In the genomic region with DNA sequence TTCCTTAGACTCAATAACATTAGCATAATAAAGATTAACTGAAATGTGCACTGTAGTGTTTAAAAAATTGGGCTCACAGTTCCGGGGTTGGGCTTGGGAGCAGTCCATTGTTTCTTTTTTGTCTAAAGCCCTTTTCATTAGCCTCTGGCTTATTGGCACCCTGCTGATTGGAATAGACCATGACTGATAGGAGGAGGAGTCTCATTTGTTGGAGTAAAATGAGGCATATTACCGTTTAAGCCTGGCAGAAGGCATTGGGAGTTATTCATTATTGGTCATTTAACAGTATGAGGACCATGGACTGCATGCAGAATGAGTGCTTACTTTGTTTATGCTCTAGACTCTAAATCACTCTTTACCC, we compare ENCODE assay signal across 1 cellular context.
TF ChIP-seq lines count a peak whose summit lies in the region.

No MANE protein-coding gene starts in this region.

TF ChIP-seq in WTC11, 78 proteins besides CTCF, POLR2A, EP300 and RAD21 (continued from another document):
- TF ChIP-seq, protein P1, sequence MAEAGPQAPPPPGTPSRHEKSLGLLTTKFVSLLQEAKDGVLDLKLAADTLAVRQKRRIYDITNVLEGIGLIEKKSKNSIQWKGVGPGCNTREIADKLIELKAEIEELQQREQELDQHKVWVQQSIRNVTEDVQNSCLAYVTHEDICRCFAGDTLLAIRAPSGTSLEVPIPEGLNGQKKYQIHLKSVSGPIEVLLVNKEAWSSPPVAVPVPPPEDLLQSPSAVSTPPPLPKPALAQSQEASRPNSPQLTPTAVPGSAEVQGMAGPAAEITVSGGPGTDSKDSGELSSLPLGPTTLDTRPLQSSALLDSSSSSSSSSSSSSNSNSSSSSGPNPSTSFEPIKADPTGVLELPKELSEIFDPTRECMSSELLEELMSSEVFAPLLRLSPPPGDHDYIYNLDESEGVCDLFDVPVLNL (CRISPR knock-in tag; IDR thresholded peaks at IDR 0.05; ENCODE audit: borderline replicate concordance, low read depth) = no peak
- no peak for TF ChIP-seq FOXK1 (CRISPR knock-in tag; IDR thresholded peaks at IDR 0.05)
- TF ChIP-seq AR (CRISPR knock-in tag; IDR thresholded peaks at IDR 0.05) = no peak
- no peak for TF ChIP-seq RELA (CRISPR knock-in tag; IDR thresholded peaks at IDR 0.05; ENCODE audit: borderline replicate concordance)
- TF ChIP-seq ZNF416 (CRISPR knock-in tag; IDR thresholded peaks at IDR 0.05) = no peak
- no peak for TF ChIP-seq CREM (CRISPR knock-in tag; IDR thresholded peaks at IDR 0.05)
